Comparison of ENCODE assay signal across 26 cellular contexts in the genomic region with DNA sequence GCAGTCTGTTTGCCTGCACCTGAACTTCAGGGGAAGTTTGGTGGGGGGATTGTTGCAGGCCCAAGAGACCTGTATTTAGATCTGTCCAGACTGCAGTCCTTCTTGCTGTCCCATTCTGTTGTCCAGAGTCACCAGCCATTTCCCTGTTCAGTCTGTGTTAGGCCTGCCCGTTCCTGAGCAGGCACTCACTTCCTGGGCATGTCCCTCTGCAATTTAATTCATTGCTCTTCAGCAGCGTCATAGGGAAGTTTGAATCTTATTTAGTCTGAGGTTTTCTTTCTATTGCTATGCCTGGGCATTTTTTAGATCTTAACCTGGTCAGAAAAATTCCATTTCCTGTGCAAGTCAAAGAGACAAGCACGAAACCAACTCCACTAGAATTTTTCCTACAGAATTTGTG.
DNase-seq lines count a peak whose midpoint lies in the region; ATAC-seq, FAIRE-seq and TF ChIP-seq lines count a peak whose summit lies in the region.
"Had no signal": no experiment of that assay in that cellular context is flagged by ENCODE, and none has a peak within 500 bp of the region (broad histone marks: within the 10 kb centered on the region; RNA-seq: fewer than 3 reads in every experiment).

No MANE protein-coding gene starts in this region.

- DNase-seq in activated naive CD4-positive, alpha-beta T cell treated with anti-CD3 and anti-CD28 coated beads, Interleukin-2, amount 10 ng/mL, durations not matched to agents 7 days and 5 days, result no peak
- no peak for DNase-seq in activated naive CD4-positive, alpha-beta T cell treated with anti-CD3 and anti-CD28 coated beads, Interleukin-2, amount 50 U/mL, for 72 hours (ENCODE audit: low spot score in 2 of 2)
- DNase-seq in M059J (ENCODE audit: low read depth) (peak; percentile 63), lower lobe of right lung (no peak), NCI-H2196 treated with DMSO at 0.1 percent for 48 hours (lab: John Stamatoyannopoulos, UW; ENCODE audit: unreplicated experiment) (no peak), RCC 7860 (ENCODE audit: low spot score) (no peak)
- no peak for DNase-seq in NK-92 treated with Interleukin-12 subunit alpha and Interleukin-12 subunit beta, amount 100 ng/mL, for 24 hours (lab: John Stamatoyannopoulos, UW)
- DNase-seq: activated CD4-positive, alpha-beta T cell treated with anti-CD3 and anti-CD28 coated beads for 48 hours; activated CD8-positive, alpha-beta memory T cell treated with anti-CD3 and anti-CD28 coated beads, Interleukin-2, amount 10 ng/mL, durations not matched to agents 7 days and 5 days; activated naive CD4-positive, alpha-beta T cell treated with anti-CD3 and anti-CD28 coated beads, Interleukin-2, amount 50 U/mL, for 16 hours; central memory CD4-positive, alpha-beta T cell; DMS53; GDM1; KBM-7; kidney; NCI-H1436 treated with DMSO at 0.1 percent for 48 hours; NCI-H510A treated with DMSO at 0.1 percent for 48 hours; stimulated activated CD4-positive, alpha-beta T cell treated with anti-CD3 and anti-CD28 coated beads, Interleukin-4, amount 100 ng/mL, for 1 hour; stimulated activated naive CD8-positive, alpha-beta T cell treated with anti-CD3 and anti-CD28 coated beads, Interleukin-15, amount 100 ng/mL, for 72 hours; T-helper 17 cell had no signal

- peaks cover 50% of the 10 kb centered on the region for H3K36me3 Mint-ChIP-seq in activated naive CD4-positive, alpha-beta T cell treated with anti-CD3 and anti-CD28 coated beads, Interleukin-2, amount 10 ng/mL, durations not matched to agents 7 days and 5 days
- H3K36me3 Mint-ChIP-seq in activated naive CD4-positive, alpha-beta T cell treated with anti-CD3 and anti-CD28 coated beads, Interleukin-2, amount 50 U/mL, for 72 hours, result peaks cover 6 to 46% of the 10 kb centered on the region in 2 donors

- H3K9me3 ChIP-seq in lower lobe of right lung, result no peaks in the 10 kb centered on the region
- no peaks in the 10 kb centered on the region for H3K9me3 ChIP-seq in subcutaneous abdominal adipose tissue (ENCODE audit: control insufficient read depth in 5 of 5, low read length in 5 of 5)

- H3K4me1 ChIP-seq in lower lobe of right lung (peaks cover 26% of the 10 kb centered on the region), subcutaneous abdominal adipose tissue (ENCODE audit: control insufficient read depth in 5 of 5, insufficient read depth in 5 of 5, low read length in 5 of 5) (peaks cover 0 to 33% (median 3%) of the 10 kb centered on the region in 5 donors)

- H3K36me3 ChIP-seq in lower lobe of right lung (peaks cover 19% of the 10 kb centered on the region), subcutaneous abdominal adipose tissue (ENCODE audit: control insufficient read depth in 5 of 5, insufficient read depth in 5 of 5, low read length in 5 of 5) (peaks cover 5 to 19% (median 14%) of the 10 kb centered on the region in 5 donors)

- no peak overlapping the region for H3K4me3 ChIP-seq in lower lobe of right lung
- no peak overlapping the region for H3K4me3 ChIP-seq in subcutaneous abdominal adipose tissue (ENCODE audit: low read depth in 1 of 5, low read length in 5 of 5)
- H3K4me3 ChIP-seq: SK-N-MC had no signal

- peak overlapping the region; percentile 9 for H3K27ac ChIP-seq in lower lobe of right lung
- peak overlapping the region; percentile 22 for H3K27ac ChIP-seq in subcutaneous abdominal adipose tissue (ENCODE audit: low read depth, low read length)
- H3K27ac ChIP-seq: SK-N-MC had no signal

- no peaks in the 10 kb centered on the region for H3K9me3 Mint-ChIP-seq in activated naive CD4-positive, alpha-beta T cell treated with anti-CD3 and anti-CD28 coated beads, Interleukin-2, amount 10 ng/mL, durations not matched to agents 7 days and 5 days
- no peaks in the 10 kb centered on the region for H3K9me3 Mint-ChIP-seq in activated naive CD4-positive, alpha-beta T cell treated with anti-CD3 and anti-CD28 coated beads, Interleukin-2, amount 50 U/mL, for 72 hours
- H3K9me3 Mint-ChIP-seq: activated T-helper 1 cell treated with anti-CD3 and anti-CD28 coated beads, Interleukin-12 subunit alpha, Interleukin-12 subunit beta, Interleukin-2, Interleukin-4 antibody, amounts not matched to agents 30 ng/mL and 10 ng/mL and 1 ng/mL, durations not matched to agents 14 hours and 24 hours and 36 hours; dendritic cell treated with granulocyte-macrophage colony-stimulating factor and Interleukin-4, amounts not matched to agents 40 ng/mL and 50 ng/mL, for 4 days; memory B cell; stimulated activated naive CD8-positive, alpha-beta T cell treated with anti-CD3 and anti-CD28 coated beads, Interleukin-15, amount 100 ng/mL, for 72 hours had no signal

- peak overlapping the region; percentile 33 for H3K27ac Mint-ChIP-seq in activated naive CD4-positive, alpha-beta T cell treated with anti-CD3 and anti-CD28 coated beads, Interleukin-2, amount 10 ng/mL, durations not matched to agents 7 days and 5 days
- no peak overlapping the region for H3K27ac Mint-ChIP-seq in activated naive CD4-positive, alpha-beta T cell treated with anti-CD3 and anti-CD28 coated beads, Interleukin-2, amount 50 U/mL, for 72 hours
- H3K27ac Mint-ChIP-seq: activated CD8-positive, alpha-beta memory T cell treated with anti-CD3 and anti-CD28 coated beads, Interleukin-2, amount 10 ng/mL, durations not matched to agents 7 days and 5 days; activated T-helper 1 cell treated with anti-CD3 and anti-CD28 coated beads, Interleukin-12 subunit alpha, Interleukin-12 subunit beta, Interleukin-2, Interleukin-4 antibody, amounts not matched to agents 30 ng/mL and 10 ng/mL and 1 ng/mL, durations not matched to agents 14 hours and 24 hours and 36 hours; dendritic cell treated with granulocyte-macrophage colony-stimulating factor and Interleukin-4, amounts not matched to agents 40 ng/mL and 50 ng/mL, for 4 days; memory B cell; T-helper 17 cell had no signal

- H3K4me1 Mint-ChIP-seq in activated naive CD4-positive, alpha-beta T cell treated with anti-CD3 and anti-CD28 coated beads, Interleukin-2, amount 10 ng/mL, durations not matched to agents 7 days and 5 days, result peaks cover 6% of the 10 kb centered on the region
- H3K4me1 Mint-ChIP-seq: activated CD8-positive, alpha-beta memory T cell treated with anti-CD3 and anti-CD28 coated beads, Interleukin-2, amount 10 ng/mL, durations not matched to agents 7 days and 5 days had no signal

- H3K27me3 ChIP-seq in lower lobe of right lung (ENCODE audit: low read depth) (no peaks in the 10 kb centered on the region), subcutaneous abdominal adipose tissue (ENCODE audit: control insufficient read depth in 5 of 5, insufficient read depth in 4 of 5, low read length in 5 of 5) (no peaks in the 10 kb centered on the region)

- no peaks in the 10 kb centered on the region for H3K27me3 Mint-ChIP-seq in activated naive CD4-positive, alpha-beta T cell treated with anti-CD3 and anti-CD28 coated beads, Interleukin-2, amount 10 ng/mL, durations not matched to agents 7 days and 5 days
- H3K27me3 Mint-ChIP-seq: activated CD8-positive, alpha-beta memory T cell treated with anti-CD3 and anti-CD28 coated beads, Interleukin-2, amount 10 ng/mL, durations not matched to agents 7 days and 5 days; dendritic cell treated with granulocyte-macrophage colony-stimulating factor and Interleukin-4, amounts not matched to agents 40 ng/mL and 50 ng/mL, for 4 days; memory B cell; stimulated activated naive CD8-positive, alpha-beta T cell treated with anti-CD3 and anti-CD28 coated beads, Interleukin-15, amount 100 ng/mL, for 72 hours; T-helper 17 cell had no signal

- TF ChIP-seq CTCF in lower lobe of right lung (IDR thresholded peaks at IDR 0.05), result no peak

- intact Hi-C loops in lower lobe of right lung (cut with DNase I), result no loop called here

- no peak for ATAC-seq in activated naive CD4-positive, alpha-beta T cell treated with anti-CD3 and anti-CD28 coated beads, Interleukin-2, amount 50 U/mL, for 72 hours
- ATAC-seq in lower lobe of right lung, result peak in 1 of 2 donors; percentile 46
- ATAC-seq: activated CD8-positive, alpha-beta memory T cell treated with anti-CD3 and anti-CD28 coated beads, Interleukin-2, amount 10 ng/mL, durations not matched to agents 7 days and 5 days; stimulated activated naive CD8-positive, alpha-beta T cell treated with anti-CD3 and anti-CD28 coated beads, Interleukin-15, amount 100 ng/mL, for 72 hours; T-helper 17 cell had no signal

- FAIRE-seq in RCC 7860 (lab: Jason Lieb, UNC), result no peak
- FAIRE-seq: astrocyte, kidney had no signal

- H3K4me3 Mint-ChIP-seq in activated naive CD4-positive, alpha-beta T cell treated with anti-CD3 and anti-CD28 coated beads, Interleukin-2, amount 10 ng/mL, durations not matched to agents 7 days and 5 days, result no peak overlapping the region
- H3K4me3 Mint-ChIP-seq: activated CD8-positive, alpha-beta memory T cell treated with anti-CD3 and anti-CD28 coated beads, Interleukin-2, amount 10 ng/mL, durations not matched to agents 7 days and 5 days; activated T-helper 1 cell treated with anti-CD3 and anti-CD28 coated beads, Interleukin-12 subunit alpha, Interleukin-12 subunit beta, Interleukin-2, Interleukin-4 antibody, amounts not matched to agents 30 ng/mL and 10 ng/mL and 1 ng/mL, durations not matched to agents 14 hours and 24 hours and 36 hours; dendritic cell treated with granulocyte-macrophage colony-stimulating factor and Interleukin-4, amounts not matched to agents 40 ng/mL and 50 ng/mL, for 4 days; memory B cell; stimulated activated naive CD8-positive, alpha-beta T cell treated with anti-CD3 and anti-CD28 coated beads, Interleukin-15, amount 100 ng/mL, for 72 hours; T-helper 17 cell had no signal

- CTCF ChIA-PET in activated naive CD4-positive, alpha-beta T cell treated with anti-CD3 and anti-CD28 coated beads, Interleukin-2, amount 10 ng/mL, durations not matched to agents 7 days and 5 days (lab: Charles Lee), result no interaction called here

- H3K9ac ChIP-seq in subcutaneous abdominal adipose tissue (ENCODE audit: low read length in 5 of 5), result no peak overlapping the region
